Comparison of ENCODE assay signal across 8 cellular contexts in genomic region chr1:192809286-192810252, GRCh38.
DNase-seq lines count a peak whose midpoint lies in the region; ATAC-seq lines count a peak whose summit lies in the region.

No MANE protein-coding gene starts in this region.

- no peaks in the 10 kb centered on the region for H3K9me3 Mint-ChIP-seq in effector memory CD8-positive, alpha-beta T cell

- ATAC-seq in effector memory CD8-positive, alpha-beta T cell (replicated peaks) = peak; percentile 44

- H3K4me1 Mint-ChIP-seq in effector memory CD8-positive, alpha-beta T cell (ENCODE audit: low read depth in 2 of 2) = peaks cover 28 to 29% of the 10 kb centered on the region in 2 donors

- peaks cover 58% of the 10 kb centered on the region for H3K36me3 Mint-ChIP-seq in effector memory CD8-positive, alpha-beta T cell (ENCODE audit: insufficient read depth)

- DNase-seq in activated CD4-positive, CD25-positive, alpha-beta regulatory T cell treated with anti-CD3 and anti-CD28 coated beads, Interleukin-2, amount 50 U/mL, for 16 hours (ENCODE audit: low read depth, low spot score) = peak; percentile 10
- no peak for DNase-seq in activated CD4-positive, CD25-positive, alpha-beta regulatory T cell treated with anti-CD3 and anti-CD28 coated beads, Interleukin-2, amount 50 U/mL, for 72 hours
- DNase-seq in NCI-H2196 (lab: John Stamatoyannopoulos, UW; ENCODE audit: unreplicated experiment) (peak; percentile 54), midbrain (lab: John Stamatoyannopoulos, UW) (peak; percentile 79), medulla oblongata (ENCODE audit: extremely low spot score) (no peak)
- peak; percentile 51 for DNase-seq in activated CD4-positive, alpha-beta T cell treated with anti-CD3 and anti-CD28 coated beads, Interleukin-2, amount 50 U/mL, for 1 hour
- peak; percentile 39 to 54 (median 41) for DNase-seq in effector memory CD8-positive, alpha-beta T cell
- DNase-seq in stimulated activated naive CD4-positive, alpha-beta T cell treated with Interleukin-2 at 50 U/mL for 16 hours (lab: John Stamatoyannopoulos, UW) = peak; percentile 46

- H3K27ac Mint-ChIP-seq in effector memory CD8-positive, alpha-beta T cell = peak overlapping the region; percentile 98 to 100

- H3K27me3 Mint-ChIP-seq in effector memory CD8-positive, alpha-beta T cell = no peaks in the 10 kb centered on the region

- peak overlapping the region; percentile 97 to 100 for H3K4me3 Mint-ChIP-seq in effector memory CD8-positive, alpha-beta T cell

Comparison
In these comparisons a context has a peak if more than half of its experiments do, and no peak if none do; other contexts are left out.
1. DNase-seq: peak in activated CD4-positive, CD25-positive, alpha-beta regulatory T cell treated with anti-CD3 and anti-CD28 coated beads, Interleukin-2, amount 50 U/mL, for 16 hours (single experiment), NCI-H2196 (single experiment), activated CD4-positive, alpha-beta T cell treated with anti-CD3 and anti-CD28 coated beads, Interleukin-2, amount 50 U/mL, for 1 hour (single experiment), effector memory CD8-positive, alpha-beta T cell (3 of 3), midbrain (single experiment) and stimulated activated naive CD4-positive, alpha-beta T cell treated with Interleukin-2 at 50 U/mL for 16 hours (single experiment); none in activated CD4-positive, CD25-positive, alpha-beta regulatory T cell treated with anti-CD3 and anti-CD28 coated beads, Interleukin-2, amount 50 U/mL, for 72 hours (single experiment) and medulla oblongata (single experiment).